In genomic region chr19:44255705-44256411, GRCh38 we compare ENCODE assay signal across 38 cellular contexts.
"Had no signal": no experiment of that assay in that cellular context is flagged by ENCODE, and none has a peak within 500 bp of the region (broad histone marks: within the 10 kb centered on the region; RNA-seq: fewer than 3 reads in every experiment).

No MANE protein-coding gene starts in this region.

- H3K4me3 Mint-ChIP-seq: activated B cell treated with CpG ODN at 0.5 μM for 24 hours; activated CD4-positive, alpha-beta memory T cell treated with anti-CD3 and anti-CD28 coated beads for 36 hours; activated CD4-positive, alpha-beta T cell treated with anti-CD3 and anti-CD28 coated beads, Interleukin-2, amount 10 ng/mL, durations not matched to agents 24 days and 14 days; activated CD8-positive, alpha-beta T cell treated with anti-CD3 and anti-CD28 coated beads for 36 hours; activated naive CD4-positive, alpha-beta T cell treated with anti-CD3 and anti-CD28 coated beads for 36 hours; activated naive CD8-positive, alpha-beta T cell treated with anti-CD3 and anti-CD28 coated beads for 36 hours; activated T-cell treated with anti-CD3 and anti-CD28 coated beads, Interleukin-2, amount 50 U/mL, for 24 hours; activated T-helper 1 cell treated with anti-CD3 and anti-CD28 coated beads, Interleukin-12 subunit alpha, Interleukin-12 subunit beta, Interleukin-2, Interleukin-4 antibody, amounts not matched to agents 30 ng/mL and 10 ng/mL and 1 ng/mL, durations not matched to agents 14 hours and 24 hours and 36 hours; activated T-helper 17 cell treated with anti-CD3 and anti-CD28 coated beads, Interleukin-2, amount 50 U/mL, for 72 hours; central memory CD8-positive, alpha-beta T cell; T-helper 1 cell treated with Interleukin-12 subunit alpha and Interleukin-12 subunit beta and Interleukin-4 antibody, amounts not matched to agents 30 μg/mL and 1 μg/mL, for 36 hours; T-helper 2 cell treated with Interferon-gamma antibody and Interleukin-4, amounts not matched to agents 5 μg/mL and 100 μg/mL, for 36 hours had no signal

- H3K27me3 ChIP-seq: adrenal gland, body of pancreas, brain microvascular endothelial cell, cardiac muscle cell had no signal

- H3K4me3 ChIP-seq: adrenal gland, body of pancreas, cardiac muscle cell had no signal

- ATAC-seq: activated CD8-positive, alpha-beta T cell treated with anti-CD3 and anti-CD28 coated beads for 36 hours; activated naive CD4-positive, alpha-beta T cell treated with anti-CD3 and anti-CD28 coated beads, Interleukin-2, amount 50 U/mL, for 72 hours; activated T-helper 17 cell treated with anti-CD3 and anti-CD28 coated beads, Interleukin-2, amount 50 U/mL, for 72 hours; body of pancreas had no signal

- H3K4me1 ChIP-seq: adrenal gland, body of pancreas had no signal

- H3K27ac ChIP-seq: adrenal gland, body of pancreas, brain microvascular endothelial cell, cardiac muscle cell had no signal

- H3K36me3 ChIP-seq: adrenal gland, brain microvascular endothelial cell, cardiac muscle cell had no signal

- DNase-seq: activated B cell treated with CpG ODN at 0.5 μM for 24 hours; activated CD4-positive, alpha-beta memory T cell treated with anti-CD3 and anti-CD28 coated beads for 36 hours; activated CD4-positive, alpha-beta T cell treated with anti-CD3 and anti-CD28 coated beads for 4 hours; activated CD4-positive, alpha-beta T cell treated with anti-CD3 and anti-CD28 coated beads, Interleukin-2, amount 10 ng/mL, durations not matched to agents 24 days and 14 days; activated CD4-positive, alpha-beta T cell treated with anti-CD3 and anti-CD28 coated beads, Interleukin-2, amount 50 U/mL, for 1 hour; activated CD4-positive, alpha-beta T cell treated with anti-CD3 and anti-CD28 coated beads, Interleukin-2, amount 50 U/mL, for 4 hours; activated CD4-positive, CD25-positive, alpha-beta regulatory T cell treated with anti-CD3 and anti-CD28 coated beads, Interleukin-2, amount 50 U/mL, for 72 hours; activated CD8-positive, alpha-beta memory T cell treated with anti-CD3 and anti-CD28 coated beads, Interleukin-2, amount 50 U/mL, for 4 hours; activated CD8-positive, alpha-beta T cell treated with anti-CD3 and anti-CD28 coated beads for 36 hours; activated effector memory CD4-positive, alpha-beta T cell treated with anti-CD3 and anti-CD28 coated beads, Interleukin-2, amount 50 U/mL, for 16 hours; activated gamma-delta T cell treated with Interleukin-2 at 50 U/mL for 16 hours; activated naive CD4-positive, alpha-beta T cell; activated naive CD4-positive, alpha-beta T cell treated with anti-CD3 and anti-CD28 coated beads for 36 hours; activated naive CD4-positive, alpha-beta T cell treated with anti-CD3 and anti-CD28 coated beads, Interleukin-2, amount 50 U/mL, for 16 hours; activated naive CD8-positive, alpha-beta T cell treated with anti-CD3 and anti-CD28 coated beads for 36 hours; activated T-cell treated with anti-CD3 and anti-CD28 coated beads for 4 hours; activated T-cell treated with anti-CD3 and anti-CD28 coated beads, Interleukin-2, amount 50 U/mL, for 24 hours; activated T-cell treated with anti-CD3 and anti-CD28 coated beads, Interleukin-2, amount 50 U/mL, for 48 hours; adrenal gland; amniotic stem cell; aorta; body of pancreas; brain microvascular endothelial cell; caudate nucleus; cerebellar nuclear complex; T-helper 1 cell; T-helper 2 cell; T-helper 9 cell had no signal

- H3K27me3 Mint-ChIP-seq: activated B cell treated with CpG ODN at 0.5 μM for 24 hours; activated CD4-positive, alpha-beta memory T cell treated with anti-CD3 and anti-CD28 coated beads for 36 hours; activated CD4-positive, alpha-beta T cell treated with anti-CD3 and anti-CD28 coated beads, Interleukin-2, amount 10 ng/mL, durations not matched to agents 24 days and 14 days; activated CD8-positive, alpha-beta T cell treated with anti-CD3 and anti-CD28 coated beads for 36 hours; activated naive CD8-positive, alpha-beta T cell treated with anti-CD3 and anti-CD28 coated beads for 36 hours; activated T-cell treated with anti-CD3 and anti-CD28 coated beads, Interleukin-2, amount 50 U/mL, for 24 hours; activated T-helper 17 cell treated with anti-CD3 and anti-CD28 coated beads, Interleukin-2, amount 50 U/mL, for 72 hours; central memory CD8-positive, alpha-beta T cell had no signal

- H3K27ac Mint-ChIP-seq: activated B cell treated with CpG ODN at 0.5 μM for 24 hours; activated CD4-positive, alpha-beta memory T cell treated with anti-CD3 and anti-CD28 coated beads for 36 hours; activated CD4-positive, alpha-beta T cell treated with anti-CD3 and anti-CD28 coated beads, Interleukin-2, amount 10 ng/mL, durations not matched to agents 24 days and 14 days; activated CD8-positive, alpha-beta T cell treated with anti-CD3 and anti-CD28 coated beads for 36 hours; activated naive CD4-positive, alpha-beta T cell treated with anti-CD3 and anti-CD28 coated beads for 36 hours; activated naive CD4-positive, alpha-beta T cell treated with anti-CD3 and anti-CD28 coated beads, Interleukin-2, amount 50 U/mL, for 72 hours; activated naive CD8-positive, alpha-beta T cell treated with anti-CD3 and anti-CD28 coated beads for 36 hours; activated T-cell treated with anti-CD3 and anti-CD28 coated beads, Interleukin-2, amount 50 U/mL, for 24 hours; activated T-helper 1 cell treated with anti-CD3 and anti-CD28 coated beads, Interleukin-12 subunit alpha, Interleukin-12 subunit beta, Interleukin-2, Interleukin-4 antibody, amounts not matched to agents 30 ng/mL and 10 ng/mL and 1 ng/mL, durations not matched to agents 14 hours and 24 hours and 36 hours; activated T-helper 17 cell treated with anti-CD3 and anti-CD28 coated beads, Interleukin-2, amount 50 U/mL, for 72 hours; T-helper 1 cell treated with Interleukin-12 subunit alpha and Interleukin-12 subunit beta and Interleukin-4 antibody, amounts not matched to agents 30 μg/mL and 1 μg/mL, for 36 hours; T-helper 2 cell treated with Interferon-gamma antibody and Interleukin-4, amounts not matched to agents 5 μg/mL and 100 μg/mL, for 36 hours had no signal

- FAIRE-seq: astrocyte, bronchial epithelial cell, TTC549 had no signal
